Comparison of ENCODE assay signal across 8 cellular contexts in the genomic region with DNA sequence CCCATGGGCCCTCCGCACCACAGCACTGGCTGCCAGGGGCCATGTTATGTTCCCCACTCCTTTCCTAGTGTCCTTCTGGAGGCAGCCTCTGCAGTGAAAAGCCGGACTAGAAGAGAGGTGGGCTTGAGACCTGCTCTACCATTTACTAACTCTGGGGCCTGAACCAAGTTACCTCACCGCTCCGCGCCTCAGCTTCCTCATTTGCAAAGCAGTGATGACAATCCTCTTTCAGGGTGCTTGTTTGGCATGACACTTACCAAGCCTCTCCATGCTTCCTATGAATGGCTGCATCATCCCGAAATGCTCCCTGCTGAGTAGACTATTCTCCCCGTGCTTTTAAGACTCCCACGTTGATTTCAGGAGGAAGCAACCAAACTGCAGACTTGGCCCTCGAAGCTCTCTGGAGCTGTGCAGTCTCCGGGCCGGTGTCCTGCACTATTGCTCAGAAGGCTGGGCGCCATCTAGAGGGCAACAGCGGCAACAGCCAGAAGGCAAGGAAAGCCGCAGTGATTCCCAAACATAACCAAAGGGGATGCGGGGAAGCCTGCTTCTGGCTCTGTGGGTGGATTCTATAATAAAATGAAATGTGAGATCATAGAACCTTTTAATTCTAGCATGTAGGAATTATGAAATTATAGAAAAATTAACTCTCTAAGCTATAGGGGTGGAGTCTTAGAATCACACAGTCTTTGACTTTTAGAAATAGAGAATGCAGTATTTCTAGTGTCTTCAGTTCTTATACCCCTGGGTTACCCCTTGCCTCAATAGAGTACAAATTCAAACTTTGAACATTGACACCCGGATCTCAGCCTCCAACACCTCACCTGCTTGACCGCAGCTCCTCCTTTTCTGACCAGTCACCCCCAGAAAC.
A peak's percentile ranks its signal among the peaks of the same experiment; 100 is the strongest.
DNase-seq lines count a peak whose midpoint lies in the region; ATAC-seq and TF ChIP-seq lines count a peak whose summit lies in the region.

No MANE protein-coding gene starts in this region.

- peak in 13 of 14 donors; percentile 1 to 67 (median 41) for DNase-seq in C1 segment of cervical spinal cord (lab: John Stamatoyannopoulos, UW)
- peak; percentile 68 for DNase-seq in NCI-H2227 (lab: John Stamatoyannopoulos, UW; ENCODE audit: unreplicated experiment)
- peak; percentile 88 for DNase-seq in WTC11 (ENCODE audit: low spot score)
- peak; percentile 5 for DNase-seq in effector CD4-positive, alpha-beta T cell
- DNase-seq in lung microvascular endothelial cell (ENCODE audit: low read depth in 2 of 2): peak; percentile 63 to 70
- DNase-seq in stimulated activated CD8-positive, alpha-beta memory T cell treated with anti-CD3 and anti-CD28 coated beads, Interleukin-4, amount 100 ng/mL, for 24 hours (ENCODE audit: low read depth): peak; percentile 11

- peak; percentile 65 for TF ChIP-seq CTCF in WTC11 (IDR thresholded peaks at IDR 0.05)

- H3K27me3 Mint-ChIP-seq in WTC11 (ENCODE audit: low read depth): peaks cover 3% of the 10 kb centered on the region; the same call in 1 of the 2 replicates

- CTCF ChIA-PET in WTC11 (lab: Charles Lee): interaction anchor here (0.6 to 2.6 kb wide), 20 partner anchors 10 to 604 kb away, joined by 3 to 8 read pairs (median 4); no protein-coding TSS in a partner anchor

- peak; percentile 96 for ATAC-seq in GM18909 (IDR thresholded peaks at IDR 0.05; ENCODE audit: poor library complexity, unreplicated experiment)
- ATAC-seq in HG03095 (IDR thresholded peaks at IDR 0.05; ENCODE audit: unreplicated experiment): peak; percentile 79
- peak; percentile 95 for ATAC-seq in WTC11

- H3K27ac Mint-ChIP-seq in WTC11: no peak overlapping the region

- no peak overlapping the region for H3K4me3 Mint-ChIP-seq in WTC11

- peaks cover 17% of the 10 kb centered on the region for H3K36me3 Mint-ChIP-seq in WTC11

- POLR2A ChIA-PET in WTC11 (lab: Charles Lee): no interaction called here

- peaks cover 57% of the 10 kb centered on the region for H3K4me1 Mint-ChIP-seq in WTC11

- H3K9me3 Mint-ChIP-seq in WTC11: peaks cover 14% of the 10 kb centered on the region

TF ChIP-seq in WTC11, 78 proteins besides CTCF, POLR2A, EP300 and RAD21:
- TF ChIP-seq, protein P1, sequence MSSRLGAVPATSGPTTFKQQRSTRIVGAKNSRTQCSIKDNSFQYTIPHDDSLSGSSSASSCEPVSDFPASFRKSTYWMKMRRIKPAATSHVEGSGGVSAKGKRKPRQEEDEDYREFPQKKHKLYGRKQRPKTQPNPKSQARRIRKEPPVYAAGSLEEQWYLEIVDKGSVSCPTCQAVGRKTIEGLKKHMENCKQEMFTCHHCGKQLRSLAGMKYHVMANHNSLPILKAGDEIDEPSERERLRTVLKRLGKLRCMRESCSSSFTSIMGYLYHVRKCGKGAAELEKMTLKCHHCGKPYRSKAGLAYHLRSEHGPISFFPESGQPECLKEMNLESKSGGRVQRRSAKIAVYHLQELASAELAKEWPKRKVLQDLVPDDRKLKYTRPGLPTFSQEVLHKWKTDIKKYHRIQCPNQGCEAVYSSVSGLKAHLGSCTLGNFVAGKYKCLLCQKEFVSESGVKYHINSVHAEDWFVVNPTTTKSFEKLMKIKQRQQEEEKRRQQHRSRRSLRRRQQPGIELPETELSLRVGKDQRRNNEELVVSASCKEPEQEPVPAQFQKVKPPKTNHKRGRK (CRISPR knock-in tag; IDR thresholded peaks at IDR 0.05; ENCODE audit: borderline replicate concordance): no peak
- no peak for TF ChIP-seq ZNF219 (CRISPR knock-in tag; IDR thresholded peaks at IDR 0.05; ENCODE audit: borderline replicate concordance)
- no peak for TF ChIP-seq NR1H2 (CRISPR knock-in tag; IDR thresholded peaks at IDR 0.05)
- TF ChIP-seq, protein P2, sequence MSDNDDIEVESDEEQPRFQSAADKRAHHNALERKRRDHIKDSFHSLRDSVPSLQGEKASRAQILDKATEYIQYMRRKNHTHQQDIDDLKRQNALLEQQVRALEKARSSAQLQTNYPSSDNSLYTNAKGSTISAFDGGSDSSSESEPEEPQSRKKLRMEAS (CRISPR knock-in tag; IDR thresholded peaks at IDR 0.05): peak; percentile 59; the same call in 1 of the 2 replicates

Comparison
In these comparisons a context has a peak if more than half of its experiments do, and no peak if none do; other contexts are left out.
1. Peak in every context shown above with its lines: DNase-seq and ATAC-seq.
2. DNase-seq: peak in every context shown above with its lines; median percentile 88 in WTC11; 68 in NCI-H2227; 66 in lung microvascular endothelial cell; 41 in C1 segment of cervical spinal cord; 11 in stimulated activated CD8-positive, alpha-beta memory T cell treated with anti-CD3 and anti-CD28 coated beads, Interleukin-4, amount 100 ng/mL, for 24 hours; 5 in effector CD4-positive, alpha-beta T cell.